Comparison of ENCODE assay signal across 11 cellular contexts in genomic region chr1:147542549-147542857, GRCh38. TPM values are rescaled to one million over a fixed set of nuclear protein-coding genes. Genes with fewer than 3 reads are reported as not detected.
A peak's percentile ranks its signal among the peaks of the same experiment; 100 is the strongest.
DNase-seq lines count a peak whose midpoint lies in the region; TF ChIP-seq lines count a peak whose summit lies in the region.
"Had no signal": no experiment of that assay in that cellular context is flagged by ENCODE, and none has a peak within 500 bp of the region (broad histone marks: within the 10 kb centered on the region; RNA-seq: fewer than 3 reads in every experiment).

No MANE protein-coding gene starts in this region.

- H3K9me3 ChIP-seq in AG04450 (ENCODE audit: control insufficient read depth, insufficient read depth, low read length) (no peaks in the 10 kb centered on the region), HUES64 (ENCODE audit: insufficient read depth, low read depth, low read length) (no peaks in the 10 kb centered on the region), neural cell (ENCODE audit: low read length) (no peaks in the 10 kb centered on the region)
- H3K9me3 ChIP-seq in effector memory CD4-positive, alpha-beta T cell (ENCODE audit: control insufficient read depth, low read length), result no peaks in the 10 kb centered on the region

- TF ChIP-seq RAD21 in neural cell (conservative IDR thresholded peaks at IDR 0.05), result no peak

- H4K20me1 ChIP-seq in neural cell (ENCODE audit: insufficient read depth), result peaks cover 5% of the 10 kb centered on the region

- TF ChIP-seq EP300 in neural cell (conservative IDR thresholded peaks at IDR 0.05; ENCODE audit: poor library complexity, severe bottlenecking), result no peak

- peaks cover 14% of the 10 kb centered on the region for H3F3A ChIP-seq in neural cell (ENCODE audit: insufficient read depth, low read length, poor library complexity, severe bottlenecking)

- POLR2A ChIA-PET in AG04450 (lab: Yijun Ruan, JAX), result interaction anchor here (3.8 kb wide), 1 partner anchor 57 kb away, joined by 41 read pairs; no protein-coding TSS in a partner anchor

- peaks cover 63% of the 10 kb centered on the region for H3K4me1 ChIP-seq in HUES64 (ENCODE audit: insufficient read depth, low read length)
- H3K4me1 ChIP-seq in effector memory CD4-positive, alpha-beta T cell (ENCODE audit: control insufficient read depth, insufficient read depth, low read length, poor library complexity, severe bottlenecking), result peaks cover 42% of the 10 kb centered on the region

- CTCF ChIA-PET in AG04450 (lab: Charles Lee), result interaction anchor here (0.8 kb wide), 1 partner anchor 350 kb away, joined by 3 read pairs; no protein-coding TSS in a partner anchor

- TF ChIP-seq CTCF in AG04450 (IDR thresholded peaks at IDR 0.05; ENCODE audit: low read depth, low read length) (no peak), neural cell (IDR thresholded peaks at IDR 0.05; ENCODE audit: poor library complexity, severe bottlenecking) (no peak)

- no peak overlapping the region for H3K27ac ChIP-seq in AG04450 (ENCODE audit: low read depth, low read length)
- H3K27ac ChIP-seq in HUES64 (ENCODE audit: low read depth, low read length), result no peak overlapping the region
- H3K27ac ChIP-seq in effector memory CD4-positive, alpha-beta T cell (ENCODE audit: insufficient read depth, low read length, poor library complexity, severe bottlenecking), result peak overlapping the region; percentile 68
- peak overlapping the region; percentile 99 for H3K27ac ChIP-seq in neural cell (ENCODE audit: low read length)

- peaks cover 53% of the 10 kb centered on the region for H3K79me2 ChIP-seq in neural cell (replicated peaks; ENCODE audit: insufficient read depth, low read length)

- DNase-seq in AG04450 (ENCODE audit: low read depth, low spot score), result no peak
- DNase-seq in effector memory CD4-positive, alpha-beta T cell, result no peak
- DNase-seq in HK-2 (ENCODE audit: unreplicated experiment), result no peak
- no peak for DNase-seq in SW 1271 (lab: John Stamatoyannopoulos, UW)
- DNase-seq in erythroblast (lab: John Stamatoyannopoulos, UW), result no peak
- DNase-seq in stimulated activated CD4-positive, alpha-beta T cell treated with anti-CD3 and anti-CD28 coated beads, Interleukin-15, amount 100 ng/mL, for 24 hours, result no peak
- DNase-seq: GDM1, SIG-M5 had no signal

- TF ChIP-seq POLR2A in erythroblast (IDR thresholded peaks at IDR 0.05; ENCODE audit: low read length), result no peak

- H3K4me3 ChIP-seq in AG04450 (ENCODE audit: low read depth, low read length), result peak overlapping the region; percentile 66
- H3K4me3 ChIP-seq in HUES64 (ENCODE audit: low read length), result peak overlapping the region; percentile 85
- peak overlapping the region; percentile 56 for H3K4me3 ChIP-seq in effector memory CD4-positive, alpha-beta T cell (ENCODE audit: insufficient read depth, low read depth, low read length, poor library complexity, severe bottlenecking)
- peak overlapping the region; percentile 84 for H3K4me3 ChIP-seq in neural cell (ENCODE audit: low read length)
- H3K4me3 ChIP-seq: K562 had no signal

- H3K27me3 ChIP-seq in AG04450 (ENCODE audit: control insufficient read depth, insufficient read depth, low read length), result no peaks in the 10 kb centered on the region
- H3K27me3 ChIP-seq in HUES64 (ENCODE audit: insufficient read depth, low read length), result no peaks in the 10 kb centered on the region
- H3K27me3 ChIP-seq in effector memory CD4-positive, alpha-beta T cell (replicated peaks; ENCODE audit: control insufficient read depth, insufficient read depth, low read length, poor library complexity, severe bottlenecking), result no peaks in the 10 kb centered on the region
- H3K27me3 ChIP-seq in neural cell (ENCODE audit: insufficient read depth, low read depth, low read length), result no peaks in the 10 kb centered on the region

- no peaks in the 10 kb centered on the region for H3K9me2 ChIP-seq in neural cell (ENCODE audit: insufficient read depth, low read length)

- no peak overlapping the region for H2AFZ ChIP-seq in neural cell (ENCODE audit: low read depth, low read length)

- WGBS in HUES64, result 4% methylated on average over 2 of the region's 4 CpGs

- peak overlapping the region; percentile 84 for H3K4me2 ChIP-seq in neural cell (ENCODE audit: low read length)

- H3K36me3 ChIP-seq in HUES64 (ENCODE audit: insufficient read depth, low read length) (no peaks in the 10 kb centered on the region), neural cell (ENCODE audit: insufficient read depth, low read length) (no peaks in the 10 kb centered on the region)
- no peaks in the 10 kb centered on the region for H3K36me3 ChIP-seq in effector memory CD4-positive, alpha-beta T cell (ENCODE audit: control insufficient read depth, insufficient read depth, low read length)

- H3K9ac ChIP-seq in HUES64 (ENCODE audit: low read depth, low read length) (peak overlapping the region; percentile 90; the same call in 1 of the 2 replicates), neural cell (ENCODE audit: low read length) (peak overlapping the region; percentile 96)

TF ChIP-seq in neural cell, 6 proteins besides CTCF, POLR2A, EP300 and RAD21:
- TF ChIP-seq EZH2 (IDR thresholded peaks at IDR 0.05; ENCODE audit: borderline replicate concordance, insufficient read depth, low read length, poor library complexity, severe bottlenecking) (no peak), SMC3 (conservative IDR thresholded peaks at IDR 0.05; ENCODE audit: poor library complexity) (no peak), MXI1 (conservative IDR thresholded peaks at IDR 0.05; ENCODE audit: poor library complexity, severe bottlenecking) (no peak), TAF1 (IDR thresholded peaks at IDR 0.05; ENCODE audit: low read depth) (no peak), REST (IDR thresholded peaks at IDR 0.05; ENCODE audit: borderline replicate concordance) (no peak), POLR2AphosphoS5 (IDR thresholded peaks at IDR 0.05) (no peak)

RNA-seq across cellular contexts. Expression of gene BCL9, which starts 1.2 kb away (rescaled TPM):
- polyA plus RNA-seq in AG04450 (2011; rRNA removed) (11.0 and 14.7 TPM in 2 replicates), neural cell (10.9 and 14.9 TPM in 2 replicates)
- 15.1 and 17.4 TPM in 2 replicates for polyA minus RNA-seq in AG04450 (2011; rRNA and poly(A)+ RNA removed)
- polyA plus RNA-seq in HUES64 (2013, experiment 1 of 2), result 38.6 TPM
- polyA plus RNA-seq in HUES64 (2013, experiment 2 of 2), result 50.9 TPM
- polyA minus RNA-seq in neural cell, result 27.8 and 48.2 TPM in 2 replicates

Comparison
In these comparisons a context has a peak if more than half of its experiments do, and no peak if none do; other contexts are left out.
1. H3K27ac ChIP-seq: peak in effector memory CD4-positive, alpha-beta T cell (single experiment) and neural cell (single experiment); none in AG04450 (single experiment) and HUES64 (single experiment).
2. Peak in every context shown above with its lines, with median percentiles within 50 percentile points of each other: H3K4me3 ChIP-seq.